ENCODE assay signal across 19 cellular contexts in genomic region chr3:66011098-66011655, GRCh38. TPM values are rescaled to one million over a fixed set of nuclear protein-coding genes. Genes with fewer than 3 reads are reported as not detected.
DNase-seq lines count a peak whose midpoint lies in the region; ATAC-seq and TF ChIP-seq lines count a peak whose summit lies in the region.
"Had no signal": no experiment of that assay in that cellular context is flagged by ENCODE, and none has a peak within 500 bp of the region (broad histone marks: within the 10 kb centered on the region; RNA-seq: fewer than 3 reads in every experiment).

No MANE protein-coding gene starts in this region.

- H3K36me3 Mint-ChIP-seq in GM23338 (ENCODE audit: low read depth) = no peaks in the 10 kb centered on the region

- peaks cover 8% of the 10 kb centered on the region for H3K27me3 Mint-ChIP-seq in GM23338 (ENCODE audit: insufficient read depth, low read depth, poor library complexity)

- H3K4me1 ChIP-seq in GM23338 (ENCODE audit: insufficient read depth) = peaks cover 32% of the 10 kb centered on the region
- H3K4me1 ChIP-seq in iPS DF 6.9 (ENCODE audit: control insufficient read depth, insufficient read depth, low read length) = peaks cover 5% of the 10 kb centered on the region
- peaks cover 0 to 48% (median 3%) of the 10 kb centered on the region in 6 donors for H3K4me1 ChIP-seq in spleen
- H3K4me1 ChIP-seq in aorta (ENCODE audit: control insufficient read depth in 1 of 2, insufficient read depth in 2 of 2, low read length in 2 of 2) = no peaks in the 10 kb centered on the region

- H3K4me3 ChIP-seq in GM23338 = no peak overlapping the region
- no peak overlapping the region for H3K4me3 ChIP-seq in iPS DF 6.9 (ENCODE audit: low read length)
- peak overlapping the region in 1 of 8 donors; percentile 17 for H3K4me3 ChIP-seq in spleen
- H3K4me3 ChIP-seq in aorta (ENCODE audit: low read length in 2 of 2) = no peak overlapping the region
- H3K4me3 ChIP-seq: gastroesophageal sphincter, K562 had no signal

- no peak for TF ChIP-seq POLR2A in spleen (IDR thresholded peaks at IDR 0.05)

- peak overlapping the region; percentile 53 for H3K4me2 ChIP-seq in GM23338

- H3K79me2 ChIP-seq in GM23338 (replicated peaks; ENCODE audit: insufficient read depth) = peaks cover 96% of the 10 kb centered on the region

- intact Hi-C loops in spleen (cut with DNase I; ENCODE audit: low total_unique reads) (no loop called here), aorta (cut with DNase I) (no loop called here)

- H3K9me2 ChIP-seq in GM23338 (ENCODE audit: insufficient read depth) = no peaks in the 10 kb centered on the region

- no peaks in the 10 kb centered on the region for H3K27me3 ChIP-seq in GM23338 (ENCODE audit: insufficient read depth)
- no peaks in the 10 kb centered on the region for H3K27me3 ChIP-seq in iPS DF 6.9 (ENCODE audit: control insufficient read depth, insufficient read depth, low read length)
- H3K27me3 ChIP-seq in spleen (replicated peaks in 1 of 7) = no peaks in the 10 kb centered on the region
- no peaks in the 10 kb centered on the region for H3K27me3 ChIP-seq in aorta (ENCODE audit: control insufficient read depth in 1 of 2, insufficient read depth in 2 of 2, low read length in 1 of 2)
- H3K27me3 ChIP-seq: gastroesophageal sphincter had no signal

- ATAC-seq in GM23338 (peak; percentile 12; the same call in 2 of the 3 replicates), aorta (ENCODE audit: low FRiP score) (no peak), GM19351 (IDR thresholded peaks at IDR 0.05; ENCODE audit: unreplicated experiment) (no peak)
- ATAC-seq: gastroesophageal sphincter; K562; stimulated activated naive CD8-positive, alpha-beta T cell treated with anti-CD3 and anti-CD28 coated beads, Interleukin-15, amount 100 ng/mL, for 72 hours had no signal

- peak; percentile 49 for DNase-seq in GM23338 (ENCODE audit: low spot score)
- DNase-seq in SW480 (ENCODE audit: low spot score) = peak; percentile 35
- peak; percentile 22 for DNase-seq in iPS DF 6.9 (ENCODE audit: low read depth, low spot score)
- DNase-seq in spleen = no peak
- no peak for DNase-seq in aorta
- no peak for DNase-seq in cerebellum (ENCODE audit: low spot score)
- DNase-seq: activated CD4-positive, alpha-beta T cell treated with anti-CD3 and anti-CD28 coated beads for 4 hours; activated CD8-positive, alpha-beta memory T cell treated with anti-CD3 and anti-CD28 coated beads, Interleukin-2, amount 50 U/mL, for 48 hours; activated gamma-delta T cell treated with Interleukin-2 at 50 U/mL for 16 hours; AML-193; COR-L47; midbrain; MV-4-11; NCI-H524 treated with DMSO at 0.1 percent for 48 hours; stimulated activated naive CD8-positive, alpha-beta T cell treated with anti-CD3 and anti-CD28 coated beads, Interleukin-15, amount 100 ng/mL, for 72 hours had no signal

- TF ChIP-seq CTCF in GM23338 (conservative IDR thresholded peaks at IDR 0.05; ENCODE audit: low read depth in 2 of 2) (no peak), spleen (IDR thresholded peaks at IDR 0.05 in 8 of 11, conservative IDR thresholded peaks at IDR 0.05 in 3 of 11) (no peak)

- H3K36me3 ChIP-seq in GM23338 (ENCODE audit: insufficient read depth) (no peaks in the 10 kb centered on the region), iPS DF 6.9 (ENCODE audit: control insufficient read depth, insufficient read depth, low read length) (no peaks in the 10 kb centered on the region), spleen (no peaks in the 10 kb centered on the region), aorta (ENCODE audit: control insufficient read depth in 1 of 2, insufficient read depth in 2 of 2, low read length in 1 of 2) (no peaks in the 10 kb centered on the region)
- H3K36me3 ChIP-seq: gastroesophageal sphincter had no signal

- H3F3A ChIP-seq in GM23338 (replicated peaks; ENCODE audit: low read depth) = no peaks in the 10 kb centered on the region

- no CpG with 5 or more reads among the region's 8 CpGs for WGBS in iPS DF 6.9 (ENCODE audit: insufficient coverage, insufficient read length)
- WGBS in spleen, 5 donors = 75 to 93% (median 83%) methylated on average over 8 of the region's 8 CpGs
- 91 to 95% methylated on average over 8 of the region's 8 CpGs for WGBS in aorta, 2 donors

- no peak overlapping the region for H3K4me3 Mint-ChIP-seq in GM23338
- H3K4me3 Mint-ChIP-seq: neural crest cell; stimulated activated naive CD8-positive, alpha-beta T cell treated with anti-CD3 and anti-CD28 coated beads, Interleukin-15, amount 100 ng/mL, for 72 hours had no signal

- H3K9me3 ChIP-seq in iPS DF 6.9 (ENCODE audit: control insufficient read depth, insufficient read depth, low read length) = no peaks in the 10 kb centered on the region
- H3K9me3 ChIP-seq in spleen = no peaks in the 10 kb centered on the region
- H3K9me3 ChIP-seq in aorta (ENCODE audit: control insufficient read depth, low read length) = no peaks in the 10 kb centered on the region
- H3K9me3 ChIP-seq: gastroesophageal sphincter had no signal

- H3K27ac Mint-ChIP-seq in GM23338 = peak overlapping the region; percentile 54

- no peaks in the 10 kb centered on the region for H3K9me3 Mint-ChIP-seq in GM23338
- H3K9me3 Mint-ChIP-seq: neural crest cell; stimulated activated naive CD8-positive, alpha-beta T cell treated with anti-CD3 and anti-CD28 coated beads, Interleukin-15, amount 100 ng/mL, for 72 hours had no signal

- H3K4me1 Mint-ChIP-seq in GM23338 = peaks cover 35% of the 10 kb centered on the region
- H3K4me1 Mint-ChIP-seq: neural crest cell; stimulated activated naive CD8-positive, alpha-beta T cell treated with anti-CD3 and anti-CD28 coated beads, Interleukin-15, amount 100 ng/mL, for 72 hours had no signal

- peaks cover 1% of the 10 kb centered on the region; the same call in 1 of the 2 replicates for H4K20me1 ChIP-seq in GM23338 (replicated peaks; ENCODE audit: insufficient read depth)

- H2AFZ ChIP-seq in GM23338 = no peak overlapping the region

- peak overlapping the region; percentile 70 for H3K27ac ChIP-seq in GM23338 (ENCODE audit: low read depth)
- H3K27ac ChIP-seq in iPS DF 6.9 (ENCODE audit: low read length) = no peak overlapping the region
- peak overlapping the region in 7 of 8 donors; percentile 44 to 76 (median 57) for H3K27ac ChIP-seq in spleen
- no peak overlapping the region for H3K27ac ChIP-seq in aorta (ENCODE audit: low read depth in 1 of 2, low read length in 2 of 2)

RNA-seq across cellular contexts. Expression of gene MAGI1, which starts 27.5 kb away (rescaled TPM):
- 63.8 and 71.2 TPM in 2 replicates for total RNA-seq in GM23338 (2014; rRNA removed; shearing (Covaris generic))
- 23.8 and 27.4 TPM in 2 replicates for polyA plus RNA-seq in GM23338 (2016; fragmentation: Nextera tagmentation; extraction: Ambion mirVana)
- 100 to 1,000 TPM in 1 of 7 donors, 10 to 100 TPM in 6; 43.1 to 104 (median 88.9) TPM for total RNA-seq in spleen
- polyA plus RNA-seq in spleen = 10 to 100 TPM in 1 of 3 donors, 1 to 10 TPM in 2; 3.5 to 16.1 (median 7.8) TPM
- total RNA-seq in aorta = 10 to 100 TPM; 46.1 to 69.2 TPM
- 10 to 100 TPM in 1 of 2 donors, 1 to 10 TPM in 1; 5.0 to 10.9 TPM for polyA plus RNA-seq in aorta
- total RNA-seq in cerebellum = 103 TPM

Comparison
In these comparisons a context has a peak if more than half of its experiments do, and no peak if none do; other contexts are left out.
1. DNase-seq: peak in GM23338 (single experiment), SW480 (single experiment) and iPS DF 6.9 (single experiment); none in spleen (single experiment), aorta (0 of 2) and cerebellum (single experiment).
2. H3K27ac ChIP-seq: peak in GM23338 (single experiment) and spleen (7 of 8); none in iPS DF 6.9 (single experiment) and aorta (0 of 2).